In the genomic region with DNA sequence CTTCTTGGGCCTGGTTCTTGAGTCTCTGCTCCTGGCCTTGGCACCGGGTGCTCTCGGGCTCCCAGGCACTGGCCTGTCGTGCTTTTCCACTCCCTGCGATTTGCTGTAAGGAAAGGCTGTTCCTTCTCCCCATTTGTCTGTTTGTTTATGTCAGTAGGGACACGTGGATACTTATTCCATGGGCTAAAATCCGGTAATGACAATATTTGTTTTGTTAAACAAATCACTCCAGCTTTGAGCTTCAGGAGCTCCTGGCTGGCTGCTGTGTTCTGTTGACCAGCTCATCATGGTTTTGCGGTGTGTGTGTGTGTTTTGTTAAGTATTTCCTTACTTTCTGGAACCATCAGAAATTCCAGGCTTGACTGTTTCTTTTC, we compare ENCODE assay signal across 1 cellular context.
TF ChIP-seq lines count a peak whose summit lies in the region.

No MANE protein-coding gene starts in this region.

TF ChIP-seq in HepG2, 621 proteins besides CTCF, POLR2A, EP300 and RAD21 (continued from another document):
- TF ChIP-seq, protein P1, sequence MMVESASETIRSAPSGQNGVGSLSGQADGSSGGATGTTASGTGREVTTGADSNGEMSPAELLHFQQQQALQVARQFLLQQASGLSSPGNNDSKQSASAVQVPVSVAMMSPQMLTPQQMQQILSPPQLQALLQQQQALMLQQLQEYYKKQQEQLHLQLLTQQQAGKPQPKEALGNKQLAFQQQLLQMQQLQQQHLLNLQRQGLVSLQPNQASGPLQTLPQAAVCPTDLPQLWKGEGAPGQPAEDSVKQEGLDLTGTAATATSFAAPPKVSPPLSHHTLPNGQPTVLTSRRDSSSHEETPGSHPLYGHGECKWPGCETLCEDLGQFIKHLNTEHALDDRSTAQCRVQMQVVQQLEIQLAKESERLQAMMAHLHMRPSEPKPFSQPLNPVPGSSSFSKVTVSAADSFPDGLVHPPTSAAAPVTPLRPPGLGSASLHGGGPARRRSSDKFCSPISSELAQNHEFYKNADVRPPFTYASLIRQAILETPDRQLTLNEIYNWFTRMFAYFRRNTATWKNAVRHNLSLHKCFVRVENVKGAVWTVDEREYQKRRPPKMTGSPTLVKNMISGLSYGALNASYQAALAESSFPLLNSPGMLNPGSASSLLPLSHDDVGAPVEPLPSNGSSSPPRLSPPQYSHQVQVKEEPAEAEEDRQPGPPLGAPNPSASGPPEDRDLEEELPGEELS (CRISPR knock-in tag; IDR thresholded peaks at IDR 0.05): 0 out of 2 replicates have a peak, but pooled peaks have one; percentile 33
- TF ChIP-seq FOXA3 (CRISPR knock-in tag; IDR thresholded peaks at IDR 0.05): peak; percentile 45; the same call in 1 of the 2 replicates
- no peak for TF ChIP-seq SOX6 (IDR thresholded peaks at IDR 0.05)
- peak; percentile 20; the same call in 1 of the 2 replicates for TF ChIP-seq SOX6 (CRISPR knock-in tag; IDR thresholded peaks at IDR 0.05)
- TF ChIP-seq, protein P2, sequence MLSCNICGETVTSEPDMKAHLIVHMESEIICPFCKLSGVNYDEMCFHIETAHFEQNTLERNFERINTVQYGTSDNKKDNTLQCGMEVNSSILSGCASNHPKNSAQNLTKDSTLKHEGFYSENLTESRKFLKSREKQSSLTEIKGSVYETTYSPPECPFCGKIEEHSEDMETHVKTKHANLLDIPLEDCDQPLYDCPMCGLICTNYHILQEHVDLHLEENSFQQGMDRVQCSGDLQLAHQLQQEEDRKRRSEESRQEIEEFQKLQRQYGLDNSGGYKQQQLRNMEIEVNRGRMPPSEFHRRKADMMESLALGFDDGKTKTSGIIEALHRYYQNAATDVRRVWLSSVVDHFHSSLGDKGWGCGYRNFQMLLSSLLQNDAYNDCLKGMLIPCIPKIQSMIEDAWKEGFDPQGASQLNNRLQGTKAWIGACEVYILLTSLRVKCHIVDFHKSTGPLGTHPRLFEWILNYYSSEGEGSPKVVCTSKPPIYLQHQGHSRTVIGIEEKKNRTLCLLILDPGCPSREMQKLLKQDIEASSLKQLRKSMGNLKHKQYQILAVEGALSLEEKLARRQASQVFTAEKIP (CRISPR knock-in tag; IDR thresholded peaks at IDR 0.05; ENCODE audit: borderline replicate concordance): no peak
- TF ChIP-seq HHEX (CRISPR knock-in tag; IDR thresholded peaks at IDR 0.05): 0 out of 2 replicates have a peak, but pooled peaks have one; percentile 16
- TF ChIP-seq, protein P3, sequence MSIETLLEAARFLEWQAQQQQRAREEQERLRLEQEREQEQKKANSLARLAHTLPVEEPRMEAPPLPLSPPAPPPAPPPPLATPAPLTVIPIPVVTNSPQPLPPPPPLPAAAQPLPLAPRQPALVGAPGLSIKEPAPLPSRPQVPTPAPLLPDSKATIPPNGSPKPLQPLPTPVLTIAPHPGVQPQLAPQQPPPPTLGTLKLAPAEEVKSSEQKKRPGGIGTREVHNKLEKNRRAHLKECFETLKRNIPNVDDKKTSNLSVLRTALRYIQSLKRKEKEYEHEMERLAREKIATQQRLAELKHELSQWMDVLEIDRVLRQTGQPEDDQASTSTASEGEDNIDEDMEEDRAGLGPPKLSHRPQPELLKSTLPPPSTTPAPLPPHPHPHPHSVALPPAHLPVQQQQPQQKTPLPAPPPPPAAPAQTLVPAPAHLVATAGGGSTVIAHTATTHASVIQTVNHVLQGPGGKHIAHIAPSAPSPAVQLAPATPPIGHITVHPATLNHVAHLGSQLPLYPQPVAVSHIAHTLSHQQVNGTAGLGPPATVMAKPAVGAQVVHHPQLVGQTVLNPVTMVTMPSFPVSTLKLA (IDR thresholded peaks at IDR 0.05): 0 out of 2 replicates have a peak, but pooled peaks have one; percentile 22
- TF ChIP-seq ZNF777 (CRISPR knock-in tag; IDR thresholded peaks at IDR 0.05): no peak
- TF ChIP-seq SOX13 (IDR thresholded peaks at IDR 0.05): no peak
- peak in 1 of 2 experiments; percentile 39; a peak in 1 of 4 replicates for TF ChIP-seq SOX13 (CRISPR knock-in tag; conservative IDR thresholded peaks at IDR 0.05 in 1 of 2, IDR thresholded peaks at IDR 0.05 in 1 of 2)
- TF ChIP-seq MED1 (CRISPR knock-in tag; IDR thresholded peaks at IDR 0.05): 0 out of 2 replicates have a peak, but pooled peaks have one; percentile 11
- TF ChIP-seq ZFP90 (CRISPR knock-in tag; IDR thresholded peaks at IDR 0.05; ENCODE audit: borderline replicate concordance): no peak
- TF ChIP-seq, protein P4, sequence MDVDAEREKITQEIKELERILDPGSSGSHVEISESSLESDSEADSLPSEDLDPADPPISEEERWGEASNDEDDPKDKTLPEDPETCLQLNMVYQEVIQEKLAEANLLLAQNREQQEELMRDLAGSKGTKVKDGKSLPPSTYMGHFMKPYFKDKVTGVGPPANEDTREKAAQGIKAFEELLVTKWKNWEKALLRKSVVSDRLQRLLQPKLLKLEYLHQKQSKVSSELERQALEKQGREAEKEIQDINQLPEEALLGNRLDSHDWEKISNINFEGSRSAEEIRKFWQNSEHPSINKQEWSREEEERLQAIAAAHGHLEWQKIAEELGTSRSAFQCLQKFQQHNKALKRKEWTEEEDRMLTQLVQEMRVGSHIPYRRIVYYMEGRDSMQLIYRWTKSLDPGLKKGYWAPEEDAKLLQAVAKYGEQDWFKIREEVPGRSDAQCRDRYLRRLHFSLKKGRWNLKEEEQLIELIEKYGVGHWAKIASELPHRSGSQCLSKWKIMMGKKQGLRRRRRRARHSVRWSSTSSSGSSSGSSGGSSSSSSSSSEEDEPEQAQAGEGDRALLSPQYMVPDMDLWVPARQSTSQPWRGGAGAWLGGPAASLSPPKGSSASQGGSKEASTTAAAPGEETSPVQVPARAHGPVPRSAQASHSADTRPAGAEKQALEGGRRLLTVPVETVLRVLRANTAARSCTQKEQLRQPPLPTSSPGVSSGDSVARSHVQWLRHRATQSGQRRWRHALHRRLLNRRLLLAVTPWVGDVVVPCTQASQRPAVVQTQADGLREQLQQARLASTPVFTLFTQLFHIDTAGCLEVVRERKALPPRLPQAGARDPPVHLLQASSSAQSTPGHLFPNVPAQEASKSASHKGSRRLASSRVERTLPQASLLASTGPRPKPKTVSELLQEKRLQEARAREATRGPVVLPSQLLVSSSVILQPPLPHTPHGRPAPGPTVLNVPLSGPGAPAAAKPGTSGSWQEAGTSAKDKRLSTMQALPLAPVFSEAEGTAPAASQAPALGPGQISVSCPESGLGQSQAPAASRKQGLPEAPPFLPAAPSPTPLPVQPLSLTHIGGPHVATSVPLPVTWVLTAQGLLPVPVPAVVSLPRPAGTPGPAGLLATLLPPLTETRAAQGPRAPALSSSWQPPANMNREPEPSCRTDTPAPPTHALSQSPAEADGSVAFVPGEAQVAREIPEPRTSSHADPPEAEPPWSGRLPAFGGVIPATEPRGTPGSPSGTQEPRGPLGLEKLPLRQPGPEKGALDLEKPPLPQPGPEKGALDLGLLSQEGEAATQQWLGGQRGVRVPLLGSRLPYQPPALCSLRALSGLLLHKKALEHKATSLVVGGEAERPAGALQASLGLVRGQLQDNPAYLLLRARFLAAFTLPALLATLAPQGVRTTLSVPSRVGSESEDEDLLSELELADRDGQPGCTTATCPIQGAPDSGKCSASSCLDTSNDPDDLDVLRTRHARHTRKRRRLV (CRISPR knock-in tag; IDR thresholded peaks at IDR 0.05): no peak
- TF ChIP-seq FOXP1 (IDR thresholded peaks at IDR 0.05): no peak
- peak; percentile 52 for TF ChIP-seq FOXP1 (CRISPR knock-in tag; IDR thresholded peaks at IDR 0.05)
- TF ChIP-seq FOXA1 (IDR thresholded peaks at IDR 0.05): no peak
- TF ChIP-seq FOXA1 (CRISPR knock-in tag; IDR thresholded peaks at IDR 0.05): 0 out of 2 replicates have a peak, but pooled peaks have one; percentile 30
